In the genomic region with DNA sequence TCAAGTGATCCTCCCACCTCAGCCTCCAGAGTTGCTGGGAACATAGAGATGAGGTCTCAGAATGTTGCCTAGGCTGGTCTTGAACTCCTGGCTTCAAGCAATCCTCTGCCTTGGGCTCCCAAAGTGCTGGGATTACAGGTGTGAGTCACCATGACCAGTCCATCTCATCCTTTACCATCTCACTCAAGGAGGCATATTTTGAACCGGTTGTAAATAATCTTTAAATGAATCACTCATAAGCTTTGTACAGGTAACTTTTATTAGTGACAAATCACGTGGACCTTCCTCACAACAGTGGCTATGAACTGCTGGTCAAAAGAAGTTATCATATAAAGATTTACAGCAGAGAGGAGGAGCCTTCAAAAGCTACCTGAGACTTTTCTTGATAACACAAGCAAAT, we compare ENCODE assay signal across 24 cellular contexts.
"Had no signal": no experiment of that assay in that cellular context is flagged by ENCODE, and none has a peak within 500 bp of the region (broad histone marks: within the 10 kb centered on the region; RNA-seq: fewer than 3 reads in every experiment).

No MANE protein-coding gene starts in this region.

- H3K9me3 ChIP-seq: right lobe of liver, transverse colon had no signal

- FAIRE-seq: astrocyte, TTC549 had no signal

- H3K27ac ChIP-seq: coronary artery, right lobe of liver, skin epidermis, transverse colon had no signal

- H3K4me1 Mint-ChIP-seq: activated B cell treated with CpG ODN at 0.5 μM for 24 hours; activated CD4-positive, alpha-beta T cell treated with anti-CD3 and anti-CD28 coated beads for 36 hours; activated naive CD8-positive, alpha-beta T cell treated with anti-CD3 and anti-CD28 coated beads for 36 hours; immature natural killer cell; memory B cell; stimulated activated memory B cell treated with anti-CD40 and anti-IgM and Interleukin-4, amounts not matched to agents 10 μg/mL and 1 μg/mL and 100 μg/mL, for 72 hours had no signal

- H3K4me3 Mint-ChIP-seq: activated B cell treated with CpG ODN at 0.5 μM for 24 hours; activated CD4-positive, alpha-beta T cell treated with anti-CD3 and anti-CD28 coated beads for 36 hours; activated naive CD8-positive, alpha-beta T cell treated with anti-CD3 and anti-CD28 coated beads for 36 hours; activated T-cell treated with anti-CD3 and anti-CD28 coated beads, Interleukin-2, amount 50 U/mL, for 4 hours; immature natural killer cell; memory B cell; nephron progenitor cell; stimulated activated memory B cell treated with anti-CD40 and anti-IgM and Interleukin-4, amounts not matched to agents 10 μg/mL and 1 μg/mL and 100 μg/mL, for 72 hours had no signal

- H3K4me1 ChIP-seq: right lobe of liver, transverse colon had no signal

- H3K27ac Mint-ChIP-seq: activated B cell treated with CpG ODN at 0.5 μM for 24 hours; activated CD4-positive, alpha-beta T cell treated with anti-CD3 and anti-CD28 coated beads for 36 hours; activated naive CD8-positive, alpha-beta T cell treated with anti-CD3 and anti-CD28 coated beads for 36 hours; immature natural killer cell; memory B cell; nephron progenitor cell; stimulated activated memory B cell treated with anti-CD40 and anti-IgM and Interleukin-4, amounts not matched to agents 10 μg/mL and 1 μg/mL and 100 μg/mL, for 72 hours had no signal

- ATAC-seq: activated CD4-positive, alpha-beta T cell treated with anti-CD3 and anti-CD28 coated beads for 36 hours; activated T-cell treated with anti-CD3 and anti-CD28 coated beads, Interleukin-2, amount 50 U/mL, for 4 hours; left ventricle myocardium superior; right lobe of liver; stimulated activated memory B cell treated with anti-CD40 and anti-IgM and Interleukin-4, amounts not matched to agents 10 μg/mL and 1 μg/mL and 100 μg/mL, for 72 hours had no signal

- H3K36me3 ChIP-seq: right lobe of liver, transverse colon had no signal

- H3K27me3 ChIP-seq: right lobe of liver, transverse colon had no signal

- H3K9me3 Mint-ChIP-seq: activated B cell treated with CpG ODN at 0.5 μM for 24 hours; activated naive CD8-positive, alpha-beta T cell treated with anti-CD3 and anti-CD28 coated beads for 36 hours; activated T-cell treated with anti-CD3 and anti-CD28 coated beads, Interleukin-2, amount 50 U/mL, for 4 hours; immature natural killer cell; nephron progenitor cell; stimulated activated memory B cell treated with anti-CD40 and anti-IgM and Interleukin-4, amounts not matched to agents 10 μg/mL and 1 μg/mL and 100 μg/mL, for 72 hours had no signal

- DNase-seq: activated B cell treated with CpG ODN at 0.5 μM for 24 hours; activated CD4-positive, alpha-beta T cell treated with anti-CD3 and anti-CD28 coated beads for 36 hours; activated CD4-positive, alpha-beta T cell treated with anti-CD3 and anti-CD28 coated beads, Interleukin-2, amount 50 U/mL, for 4 hours; activated CD8-positive, alpha-beta memory T cell treated with anti-CD3 and anti-CD28 coated beads, Interleukin-2, amount 50 U/mL, for 48 hours; activated naive CD4-positive, alpha-beta T cell treated with Interleukin-2 at 50 U/mL for 16 hours; activated naive CD8-positive, alpha-beta T cell treated with anti-CD3 and anti-CD28 coated beads for 36 hours; activated T-cell treated with anti-CD3 and anti-CD28 coated beads, Interleukin-2, amount 50 U/mL, for 4 hours; foreskin melanocyte; immature natural killer cell; kidney glomerular epithelial cell; left ventricle myocardium superior; nephron progenitor cell; occipital lobe; posterior cingulate gyrus; right lobe of liver; stimulated activated CD4-positive, alpha-beta T cell treated with anti-CD3 and anti-CD28 coated beads, Interleukin-2, amount 100 ng/mL, for 24 hours; T-helper 1 cell; transverse colon had no signal

- H3K4me3 ChIP-seq: coronary artery, right lobe of liver, skin epidermis, transverse colon had no signal

- H3K36me3 Mint-ChIP-seq: activated naive CD8-positive, alpha-beta T cell treated with anti-CD3 and anti-CD28 coated beads for 36 hours; immature natural killer cell; memory B cell; stimulated activated memory B cell treated with anti-CD40 and anti-IgM and Interleukin-4, amounts not matched to agents 10 μg/mL and 1 μg/mL and 100 μg/mL, for 72 hours had no signal
